Comparison of ENCODE assay signal across 1 cellular context in the genomic region with DNA sequence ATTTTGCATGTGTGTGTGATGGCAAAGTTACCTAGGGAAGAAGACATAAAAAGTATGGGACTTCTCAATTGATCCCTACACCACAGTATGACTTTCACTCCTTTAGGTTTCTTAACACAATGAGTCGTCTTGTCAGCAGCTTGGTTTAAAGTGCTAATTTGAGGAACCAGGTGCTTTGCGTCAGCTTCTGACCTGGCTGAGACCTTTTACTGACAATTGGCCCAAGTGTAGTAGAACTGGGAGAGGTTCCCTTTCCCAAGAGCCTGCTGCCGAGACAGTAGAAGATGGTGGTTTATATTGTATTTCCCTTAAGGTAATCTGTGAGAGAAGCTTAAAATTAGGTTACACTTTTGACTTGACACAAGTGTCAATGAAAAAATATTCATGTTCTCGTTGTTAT.
TF ChIP-seq lines count a peak whose summit lies in the region.

No MANE protein-coding gene starts in this region.

TF ChIP-seq in WTC11, 78 proteins besides CTCF, POLR2A, EP300 and RAD21 (continued from another document):
- TF ChIP-seq, protein P1, sequence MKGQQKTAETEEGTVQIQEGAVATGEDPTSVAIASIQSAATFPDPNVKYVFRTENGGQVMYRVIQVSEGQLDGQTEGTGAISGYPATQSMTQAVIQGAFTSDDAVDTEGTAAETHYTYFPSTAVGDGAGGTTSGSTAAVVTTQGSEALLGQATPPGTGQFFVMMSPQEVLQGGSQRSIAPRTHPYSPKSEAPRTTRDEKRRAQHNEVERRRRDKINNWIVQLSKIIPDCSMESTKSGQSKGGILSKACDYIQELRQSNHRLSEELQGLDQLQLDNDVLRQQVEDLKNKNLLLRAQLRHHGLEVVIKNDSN (CRISPR knock-in tag; IDR thresholded peaks at IDR 0.05): no peak
- TF ChIP-seq ZNF423 (CRISPR knock-in tag; IDR thresholded peaks at IDR 0.05): no peak
- TF ChIP-seq JUN (CRISPR knock-in tag; IDR thresholded peaks at IDR 0.05): no peak
